ENCODE assay signal across 9 cellular contexts in the genomic region with DNA sequence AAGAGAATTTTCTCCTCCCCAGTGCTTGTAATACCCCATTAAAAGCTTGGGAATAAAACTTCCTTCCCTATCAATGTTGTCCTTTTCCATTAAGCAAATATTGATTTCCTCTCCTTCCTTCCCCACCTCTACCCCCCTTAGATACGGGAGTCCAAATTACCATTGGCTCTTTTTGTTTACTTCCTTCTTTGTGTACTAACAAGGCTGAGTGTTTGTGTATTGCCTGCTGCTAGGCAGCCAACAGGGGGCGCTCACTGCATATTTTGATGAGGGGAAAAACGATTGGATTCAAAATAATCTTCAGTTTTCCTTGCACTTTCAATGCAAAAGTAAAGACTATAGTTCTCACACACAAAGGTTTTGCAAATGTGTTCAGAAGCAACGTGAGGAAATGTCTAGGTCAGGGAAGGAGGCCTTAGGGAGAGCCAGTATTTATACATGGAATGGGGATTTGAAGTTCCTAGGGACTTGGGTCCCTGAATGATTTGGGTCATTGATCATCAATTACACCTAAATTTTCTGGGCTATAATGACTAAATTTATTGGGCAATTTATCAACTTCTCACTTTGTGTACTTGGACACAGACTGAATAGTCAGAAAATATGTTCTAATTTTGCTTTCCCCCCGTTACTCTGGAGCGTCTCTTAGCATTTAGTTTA. TPM values are rescaled to one million over a fixed set of nuclear protein-coding genes. Genes with fewer than 3 reads are reported as not detected.
A peak's percentile ranks its signal among the peaks of the same experiment; 100 is the strongest.
DNase-seq lines count a peak whose midpoint lies in the region; ATAC-seq, FAIRE-seq and TF ChIP-seq lines count a peak whose summit lies in the region.
"Had no signal": no experiment of that assay in that cellular context is flagged by ENCODE, and none has a peak within 500 bp of the region (broad histone marks: within the 10 kb centered on the region; RNA-seq: fewer than 3 reads in every experiment).

No MANE protein-coding gene starts in this region.

- peaks cover 2% of the 10 kb centered on the region for H3K36me3 Mint-ChIP-seq in T-helper 17 cell (ENCODE audit: low read depth)

- TF ChIP-seq CTCF in bronchial epithelial cell (IDR thresholded peaks at IDR 0.05; ENCODE audit: insufficient read depth, low read length, severe bottlenecking) (peak; percentile 78), left lung (IDR thresholded peaks at IDR 0.05) (peak; percentile 78 to 81)

- H3K4me3 ChIP-seq in bronchial epithelial cell (ENCODE audit: low read depth, low read length) = no peak overlapping the region
- H3K4me3 ChIP-seq in left lung = no peak overlapping the region
- H3K4me3 ChIP-seq: BLaER1 treated with 17β-estradiol and CSF1 and Interleukin-3, amounts not matched to agents 10 nM and 100 nM had no signal

- peaks cover 14% of the 10 kb centered on the region for H3K27me3 Mint-ChIP-seq in T-helper 17 cell

- no peak for FAIRE-seq in bronchial epithelial cell (lab: Jason Lieb, UNC)

- CTCF ChIA-PET in HEK293T (lab: Yijun Ruan, JAX) = interaction anchor here (0.6 to 0.8 kb wide), 4 partner anchors 54 to 533 kb away, joined by 3 to 5 read pairs (median 4); no protein-coding TSS in a partner anchor

- DNase-seq in NCI-H2196 (lab: John Stamatoyannopoulos, UW; ENCODE audit: unreplicated experiment) (peak; percentile 36), NCI-H2196 treated with DMSO at 0.1 percent for 48 hours (lab: John Stamatoyannopoulos, UW; ENCODE audit: unreplicated experiment) (no peak), HEK293T (ENCODE audit: extremely low spot score) (peak; percentile 53), NCI-H1105 treated with DMSO at 0.1 percent for 48 hours (lab: John Stamatoyannopoulos, UW) (peak; percentile 73), T-helper 17 cell (peak in 2 of 3 donors; percentile 12 to 13), bronchial epithelial cell (ENCODE audit: low read depth) (no peak), left lung (peak in 1 of 2 donors; percentile 67)
- DNase-seq in stimulated activated CD8-positive, alpha-beta memory T cell treated with anti-CD3 and anti-CD28 coated beads, Interleukin-15, amount 100 ng/mL, for 24 hours (ENCODE audit: low read depth) = peak; percentile 13

- no peak overlapping the region for H3K4me3 Mint-ChIP-seq in T-helper 17 cell

- H3K9me3 ChIP-seq in T-helper 17 cell (ENCODE audit: control insufficient read depth, low read length, poor library complexity, severe bottlenecking) (no peaks in the 10 kb centered on the region), left lung (no peaks in the 10 kb centered on the region)

- POLR2A ChIA-PET in HEK293T (lab: Yijun Ruan, JAX) = no interaction called here

- no peak for ATAC-seq in T-helper 17 cell
- peak; percentile 48 for ATAC-seq in left lung

- peaks cover 6 to 19% of the 10 kb centered on the region in 2 donors for H3K4me1 ChIP-seq in left lung

- no peaks in the 10 kb centered on the region for H3K36me3 ChIP-seq in bronchial epithelial cell (ENCODE audit: control insufficient read depth, insufficient read depth, low read length)
- no peaks in the 10 kb centered on the region for H3K36me3 ChIP-seq in left lung
- H3K36me3 ChIP-seq: BLaER1 treated with 17β-estradiol and CSF1 and Interleukin-3, amounts not matched to agents 10 nM and 100 nM had no signal

- H3K27ac ChIP-seq in left lung = no peak overlapping the region
- H3K27ac ChIP-seq: BLaER1 treated with 17β-estradiol and CSF1 and Interleukin-3, amounts not matched to agents 10 nM and 100 nM had no signal

- intact Hi-C loops in left lung (cut with DNase I) = loop anchor here in 1 of 2 donors (5.0 kb wide), 1 partner anchor 530 kb away; no protein-coding TSS in a partner anchor

- no peak overlapping the region for H3K27ac Mint-ChIP-seq in T-helper 17 cell

- peaks cover 8% of the 10 kb centered on the region for H3K4me1 Mint-ChIP-seq in T-helper 17 cell

- H3K27me3 ChIP-seq in bronchial epithelial cell (ENCODE audit: control insufficient read depth, insufficient read depth, low read length) (no peaks in the 10 kb centered on the region), left lung (no peaks in the 10 kb centered on the region)
- H3K27me3 ChIP-seq: BLaER1 treated with 17β-estradiol and CSF1 and Interleukin-3, amounts not matched to agents 10 nM and 100 nM had no signal

TF ChIP-seq in HEK293T, 16 proteins besides CTCF, POLR2A, EP300 and RAD21:
- TF ChIP-seq SP1 (IDR thresholded peaks at IDR 0.05) (no peak), NFRKB (IDR thresholded peaks at IDR 0.05) (no peak), FOXA1 (IDR thresholded peaks at IDR 0.05) (no peak), ARNT (IDR thresholded peaks at IDR 0.05) (no peak), BHLHE40 (IDR thresholded peaks at IDR 0.05; ENCODE audit: borderline replicate concordance) (no peak)

RNA-seq across cellular contexts. Expression of gene VPS41, which starts 23.6 kb away (rescaled TPM):
- 10 to 100 TPM; 45.8 to 46.1 TPM for total RNA-seq in T-helper 17 cell
- 32.9 and 34.1 TPM in 2 replicates for total RNA-seq in bronchial epithelial cell
- 10 to 100 TPM; 79.1 to 99.9 TPM for total RNA-seq in left lung

RNA-seq across cellular contexts. Expression of gene POU6F2, which starts 45.1 kb away (rescaled TPM):
- total RNA-seq in T-helper 17 cell = under 1 TPM in 1 of 2 donors, not detected in 1; 0.29 TPM
- total RNA-seq in bronchial epithelial cell = 0.13 TPM in 1 of 2 replicates, not detected in the other
- total RNA-seq in left lung = under 1 TPM; 0.18 to 0.32 TPM

Comparison
In these comparisons a context has a peak if more than half of its experiments do, and no peak if none do; other contexts are left out.
1. DNase-seq: peak in NCI-H2196 (single experiment), HEK293T (single experiment), NCI-H1105 treated with DMSO at 0.1 percent for 48 hours (single experiment), T-helper 17 cell (2 of 3) and stimulated activated CD8-positive, alpha-beta memory T cell treated with anti-CD3 and anti-CD28 coated beads, Interleukin-15, amount 100 ng/mL, for 24 hours (single experiment); none in NCI-H2196 treated with DMSO at 0.1 percent for 48 hours (single experiment) and bronchial epithelial cell (single experiment).